Comparison of ENCODE assay signal across 12 cellular contexts in genomic region chr10:110456046-110456445, GRCh38. TPM values are rescaled to one million over a fixed set of nuclear protein-coding genes. Genes with fewer than 3 reads are reported as not detected.
DNase-seq lines count a peak whose midpoint lies in the region; ATAC-seq and TF ChIP-seq lines count a peak whose summit lies in the region.
"Had no signal": no experiment of that assay in that cellular context is flagged by ENCODE, and none has a peak within 500 bp of the region (broad histone marks: within the 10 kb centered on the region; RNA-seq: fewer than 3 reads in every experiment).

No MANE protein-coding gene starts in this region.

- no CpG with 5 or more reads among the region's 1 CpG for WGBS in trophoblast cell (ENCODE audit: extremely low coverage, insufficient coverage, insufficient read length)

- H3K4me3 Mint-ChIP-seq in MCF 10A (ENCODE audit: unreplicated experiment): no peak overlapping the region
- no peak overlapping the region for H3K4me3 Mint-ChIP-seq in T-helper 2 cell treated with Interferon-gamma antibody and Interleukin-4, amounts not matched to agents 5 μg/mL and 100 μg/mL, for 36 hours
- H3K4me3 Mint-ChIP-seq: activated CD4-positive, alpha-beta memory T cell treated with anti-CD3 and anti-CD28 coated beads, Interleukin-2, amount 10 ng/mL, durations not matched to agents 7 days and 5 days had no signal

- H3K36me3 ChIP-seq in trophoblast cell (ENCODE audit: control insufficient read depth in 1 of 2, insufficient read depth in 2 of 2, low read length in 2 of 2): no peaks in the 10 kb centered on the region
- H3K36me3 ChIP-seq: HAP-1 had no signal

- peak overlapping the region; percentile 45 for H4K8ac ChIP-seq in trophoblast cell (ENCODE audit: low read depth, low read length)

- H3K14ac ChIP-seq in trophoblast cell (ENCODE audit: low read length): peak overlapping the region; percentile 3

- H3K79me1 ChIP-seq in trophoblast cell (ENCODE audit: low read length): peaks cover 19% of the 10 kb centered on the region

- peak; percentile 57 for DNase-seq in DMS53 (lab: John Stamatoyannopoulos, UW)
- DNase-seq in M059J (ENCODE audit: low read depth): peak; percentile 43
- DNase-seq in MCF 10A (ENCODE audit: unreplicated experiment): peak; percentile 75
- no peak for DNase-seq in trophoblast cell
- DNase-seq in DMS153 (lab: John Stamatoyannopoulos, UW): no peak
- DNase-seq in T-helper 2 cell treated with Interferon-gamma antibody and Interleukin-4, amounts not matched to agents 5 μg/mL and 100 μg/mL, for 36 hours (ENCODE audit: low spot score): no peak
- no peak for DNase-seq in NCI-H1436 (lab: John Stamatoyannopoulos, UW)
- DNase-seq: dorsolateral prefrontal cortex had no signal

- peak overlapping the region; percentile 41 for H3K27ac Mint-ChIP-seq in MCF 10A (ENCODE audit: low read depth, unreplicated experiment)
- H3K27ac Mint-ChIP-seq in T-helper 2 cell treated with Interferon-gamma antibody and Interleukin-4, amounts not matched to agents 5 μg/mL and 100 μg/mL, for 36 hours: no peak overlapping the region

- no peaks in the 10 kb centered on the region for H3K27me3 Mint-ChIP-seq in MCF 10A (ENCODE audit: insufficient read depth, unreplicated experiment)
- peaks cover under 1% of the 10 kb centered on the region for H3K27me3 Mint-ChIP-seq in T-helper 2 cell treated with Interferon-gamma antibody and Interleukin-4, amounts not matched to agents 5 μg/mL and 100 μg/mL, for 36 hours (ENCODE audit: low read depth)
- H3K27me3 Mint-ChIP-seq: activated naive CD8-positive, alpha-beta T cell treated with anti-CD3 and anti-CD28 coated beads, Interleukin-2, amount 50 U/mL, for 24 hours had no signal

- H3K27ac ChIP-seq in trophoblast cell (ENCODE audit: low read depth, low read length): peak overlapping the region; percentile 56

- peak overlapping the region; percentile 78 for H4K91ac ChIP-seq in trophoblast cell (ENCODE audit: low read depth, low read length)

- no peak overlapping the region for H3K18ac ChIP-seq in trophoblast cell (ENCODE audit: low read length)

- no peak overlapping the region for H3K23ac ChIP-seq in trophoblast cell (ENCODE audit: low read length)

- H3K79me2 ChIP-seq in trophoblast cell (ENCODE audit: control insufficient read depth, insufficient read depth, low read length, poor library complexity): peaks cover 3% of the 10 kb centered on the region

- no peaks in the 10 kb centered on the region for H3K27me3 ChIP-seq in trophoblast cell (ENCODE audit: insufficient read depth, low read length)
- H3K27me3 ChIP-seq: dorsolateral prefrontal cortex had no signal

- H3K4ac ChIP-seq in trophoblast cell (ENCODE audit: low read depth, low read length): no peak overlapping the region

- no peak overlapping the region for H2AFZ ChIP-seq in trophoblast cell (ENCODE audit: insufficient read depth, low read length, poor library complexity)

- peak overlapping the region; percentile 45 for H2BK120ac ChIP-seq in trophoblast cell (ENCODE audit: insufficient read depth, low read length, poor library complexity)

- BruUV-seq in MCF 10A (replicated peaks; lab: Mats Ljungman, UMichigan): no TSS peak

- H3K4me1 ChIP-seq in trophoblast cell (ENCODE audit: control insufficient read depth in 1 of 2, insufficient read depth in 2 of 2, low read length in 2 of 2): peaks cover 10 to 14% of the 10 kb centered on the region in 2 experiments

- peak overlapping the region; percentile 2 for H2BK12ac ChIP-seq in trophoblast cell (ENCODE audit: low read length)

- TF ChIP-seq CTCF in MCF 10A (IDR thresholded peaks at IDR 0.05; ENCODE audit: unreplicated experiment): no peak

- H3K4me1 Mint-ChIP-seq in MCF 10A (ENCODE audit: insufficient read depth, unreplicated experiment): peaks cover 33% of the 10 kb centered on the region
- H3K4me1 Mint-ChIP-seq in T-helper 2 cell treated with Interferon-gamma antibody and Interleukin-4, amounts not matched to agents 5 μg/mL and 100 μg/mL, for 36 hours (ENCODE audit: low read depth): peaks cover 25% of the 10 kb centered on the region

- H4K12ac ChIP-seq in trophoblast cell (ENCODE audit: low read depth, low read length): no peak overlapping the region

- H3K9ac ChIP-seq in trophoblast cell (ENCODE audit: low read length): no peak overlapping the region

- peak overlapping the region; percentile 70 for H2BK5ac ChIP-seq in trophoblast cell (ENCODE audit: low read depth, low read length, poor library complexity)

- no peak overlapping the region for H2AK5ac ChIP-seq in trophoblast cell (ENCODE audit: low read length)

- CTCF ChIA-PET in MCF 10A (lab: Yijun Ruan, JAX): interaction anchor here (0.6 to 1.6 kb wide), 3 partner anchors 28 to 102 kb away, joined by 3 to 6 read pairs (median 4); no protein-coding TSS in a partner anchor

- intact Hi-C loops in MCF 10A (cut with micrococcal nuclease): loop anchor here (1.0 to 2.0 kb wide), 2 partner anchors 41 to 102 kb away; partner anchors contain the start of gene DUSP5

- H3K36me3 Mint-ChIP-seq in MCF 10A (ENCODE audit: insufficient read depth, unreplicated experiment): no peaks in the 10 kb centered on the region
- no peaks in the 10 kb centered on the region for H3K36me3 Mint-ChIP-seq in T-helper 2 cell treated with Interferon-gamma antibody and Interleukin-4, amounts not matched to agents 5 μg/mL and 100 μg/mL, for 36 hours (ENCODE audit: low read depth)

- H3K9me3 Mint-ChIP-seq in MCF 10A (ENCODE audit: unreplicated experiment): no peaks in the 10 kb centered on the region
- no peaks in the 10 kb centered on the region for H3K9me3 Mint-ChIP-seq in T-helper 2 cell treated with Interferon-gamma antibody and Interleukin-4, amounts not matched to agents 5 μg/mL and 100 μg/mL, for 36 hours
- H3K9me3 Mint-ChIP-seq: activated CD4-positive, alpha-beta memory T cell treated with anti-CD3 and anti-CD28 coated beads, Interleukin-2, amount 10 ng/mL, durations not matched to agents 7 days and 5 days; activated naive CD8-positive, alpha-beta T cell treated with anti-CD3 and anti-CD28 coated beads, Interleukin-2, amount 50 U/mL, for 24 hours had no signal

- H3K4me3 ChIP-seq in trophoblast cell (ENCODE audit: low read depth, low read length): no peak overlapping the region
- H3K4me3 ChIP-seq: dorsolateral prefrontal cortex, HAP-1 had no signal

- POLR2A ChIA-PET in MCF 10A (lab: Yijun Ruan, JAX): interaction anchor here (0.5 to 2.4 kb wide), 10 partner anchors 18 to 775 kb away, joined by 3 to 11 read pairs (median 4); partner anchors contain the start of gene DUSP5

- ATAC-seq in HG02759 (IDR thresholded peaks at IDR 0.05; ENCODE audit: unreplicated experiment): no peak

- no peak overlapping the region for H3K4me2 ChIP-seq in trophoblast cell (ENCODE audit: low read length)

- H3K9me3 ChIP-seq in trophoblast cell (ENCODE audit: insufficient read depth, low read depth, low read length): no peaks in the 10 kb centered on the region
- H3K9me3 ChIP-seq: HAP-1 had no signal

RNA-seq across cellular contexts. Expression of gene DUSP5, which starts 41.7 kb away (rescaled TPM):
- total RNA-seq in M059J (2014; rRNA removed; shearing (Covaris generic)): 6.8 and 8.1 TPM in 2 replicates
- 61.0 and 106 TPM in 2 replicates for total RNA-seq in MCF 10A (2022)
- polyA plus RNA-seq in trophoblast cell (2013): 157 and 165 TPM in 2 replicates

Comparison
In these comparisons a context has a peak if more than half of its experiments do, and no peak if none do; other contexts are left out.
1. DNase-seq: peak in DMS53 (single experiment), M059J (single experiment) and MCF 10A (single experiment); none in trophoblast cell (0 of 2), DMS153 (single experiment), T-helper 2 cell treated with Interferon-gamma antibody and Interleukin-4, amounts not matched to agents 5 μg/mL and 100 μg/mL, for 36 hours (single experiment) and NCI-H1436 (single experiment).